ENCODE assay signal across 8 cellular contexts in genomic region chr19:49877020-49877878, GRCh38.
DNase-seq lines count a peak whose midpoint lies in the region; ATAC-seq and TF ChIP-seq lines count a peak whose summit lies in the region.

AKT1S1 (minus strand) TSS chr19:49877355; CDS start chr19:49873295, 4,060 bp downstream.
TBC1D17 (plus strand) TSS chr19:49877702; CDS start chr19:49877724, 22 bp downstream.

- peak within 1 kb of the TSS; percentile 99 for H3K4me3 ChIP-seq in epithelial cell of esophagus (ENCODE audit: low read length)

- TF ChIP-seq EP300 in Ishikawa (IDR thresholded peaks at IDR 0.05; ENCODE audit: borderline replicate concordance) = no peak

- TF ChIP-seq RAD21 in Ishikawa (IDR thresholded peaks at IDR 0.05; ENCODE audit: low read depth) = no peak

- ATAC-seq in GM21576 (IDR thresholded peaks at IDR 0.05; ENCODE audit: unreplicated experiment) = peak; percentile 61

- TF ChIP-seq CTCF in epithelial cell of esophagus (IDR thresholded peaks at IDR 0.05; ENCODE audit: insufficient read depth, low read depth, low read length, missing control alignments) = no peak

- peak; percentile 100 for DNase-seq in DMS153 (lab: John Stamatoyannopoulos, UW)
- DNase-seq in OCI-M2 (lab: John Stamatoyannopoulos, UW; ENCODE audit: unreplicated experiment) = peak; percentile 98
- DNase-seq in activated T-cell treated with anti-CD3 and anti-CD28 coated beads for 4 hours = peak; percentile 95
- peak; percentile 100 for DNase-seq in epithelial cell of esophagus (ENCODE audit: low read depth)
- peak; percentile 99 for DNase-seq in middle frontal gyrus (ENCODE audit: extremely low spot score, low spot score)
- peak; percentile 94 to 95 for DNase-seq in stimulated activated CD8-positive, alpha-beta memory T cell treated with anti-CD3 and anti-CD28 coated beads, Interleukin-2, amount 100 ng/mL, for 48 hours (ENCODE audit: low read depth in 2 of 2)

TF ChIP-seq in Ishikawa, 13 proteins besides CTCF, POLR2A, EP300 and RAD21:
- peak; percentile 95 for TF ChIP-seq NFIC (IDR thresholded peaks at IDR 0.05)
- peak; percentile 92 for TF ChIP-seq EGR1 (IDR thresholded peaks at IDR 0.05)
- no peak for TF ChIP-seq CEBPB (IDR thresholded peaks at IDR 0.05)
- peak; percentile 62 for TF ChIP-seq TAF1 (IDR thresholded peaks at IDR 0.05; ENCODE audit: low read depth)
- TF ChIP-seq FOXM1 (IDR thresholded peaks at IDR 0.05; ENCODE audit: borderline replicate concordance, low read depth) = 0 out of 2 replicates have a peak, but pooled peaks have one; percentile 12
- TF ChIP-seq MAX (IDR thresholded peaks at IDR 0.05) = peak; percentile 95
- TF ChIP-seq CREB1 (IDR thresholded peaks at IDR 0.05; ENCODE audit: low read depth) = peak; percentile 92
- TF ChIP-seq USF1 (IDR thresholded peaks at IDR 0.05) = peak; percentile 99
- 0 out of 2 replicates have a peak, but pooled peaks have one; percentile 16 for TF ChIP-seq TEAD4 (IDR thresholded peaks at IDR 0.05)
- TF ChIP-seq YY1 (IDR thresholded peaks at IDR 0.05; ENCODE audit: low read depth) = peak; percentile 95
- no peak for TF ChIP-seq REST (IDR thresholded peaks at IDR 0.05; ENCODE audit: low read depth)

Comparison
In these comparisons a context has a peak if more than half of its experiments do, and no peak if none do; other contexts are left out.
1. Peak in every context shown above with its lines: DNase-seq, ATAC-seq and H3K4me3 ChIP-seq.